In the genomic region with DNA sequence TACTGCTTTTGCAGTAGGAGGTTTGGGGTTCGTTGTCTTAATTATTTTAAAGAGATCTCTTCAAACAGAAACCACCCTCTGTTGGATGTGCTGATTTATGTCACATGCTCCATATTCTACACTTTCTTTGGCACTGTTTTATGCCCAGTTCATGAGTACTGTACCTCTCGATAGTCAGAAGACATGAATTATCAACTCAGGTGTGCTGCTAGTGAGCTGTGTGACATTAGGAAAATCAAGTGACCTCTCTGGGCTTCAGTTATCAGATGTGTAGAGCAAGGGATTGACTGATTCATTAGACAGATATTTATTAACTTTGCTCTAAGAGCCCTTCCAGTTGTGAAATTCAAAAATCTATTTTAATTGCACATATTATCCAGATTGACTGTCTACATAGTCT, we compare ENCODE assay signal across 17 cellular contexts. TPM values are rescaled to one million over a fixed set of nuclear protein-coding genes. Genes with fewer than 3 reads are reported as not detected.
DNase-seq lines count a peak whose midpoint lies in the region; ATAC-seq and TF ChIP-seq lines count a peak whose summit lies in the region.
"Had no signal": no experiment of that assay in that cellular context is flagged by ENCODE, and none has a peak within 500 bp of the region (broad histone marks: within the 10 kb centered on the region; RNA-seq: fewer than 3 reads in every experiment).

No MANE protein-coding gene starts in this region.

- H3K27ac ChIP-seq in angular gyrus (ENCODE audit: low read depth, low read length) (peak overlapping the region; percentile 26), dorsolateral prefrontal cortex (peak overlapping the region in 51 of 59 donors; percentile 9 to 98 (median 63)), gastroesophageal sphincter (no peak overlapping the region)
- H3K27ac ChIP-seq: C4-2B had no signal

- no peaks in the 10 kb centered on the region for H3K9me3 Mint-ChIP-seq in Caco-2 (ENCODE audit: unreplicated experiment)
- no peaks in the 10 kb centered on the region for H3K9me3 Mint-ChIP-seq in nephron
- H3K9me3 Mint-ChIP-seq: CD4-positive, alpha-beta T cell; HFFc6 had no signal

- H3K4me3 ChIP-seq in Caco-2 (ENCODE audit: low read depth, low read length) (no peak overlapping the region), dorsolateral prefrontal cortex (no peak overlapping the region), gastroesophageal sphincter (no peak overlapping the region)

- H3K9me3 ChIP-seq in Caco-2, result no peaks in the 10 kb centered on the region
- H3K9me3 ChIP-seq in gastroesophageal sphincter, result no peaks in the 10 kb centered on the region

- 63 to 73% methylated on average over 2 of the region's 2 CpGs for WGBS in gastroesophageal sphincter (ENCODE audit: low coverage in 1 of 2), 2 donors

- H3K27me3 ChIP-seq in Caco-2 (replicated peaks; ENCODE audit: control insufficient read depth, insufficient read depth, low read length) (no peaks in the 10 kb centered on the region), dorsolateral prefrontal cortex (no peaks in the 10 kb centered on the region), gastroesophageal sphincter (no peaks in the 10 kb centered on the region)

- no peak for TF ChIP-seq EP300 in gastroesophageal sphincter (IDR thresholded peaks at IDR 0.05)

- intact Hi-C loops in Caco-2 (cut with micrococcal nuclease; ENCODE audit: unreplicated experiment), result no loop called here
- intact Hi-C loops in dorsolateral prefrontal cortex (cut with DNase I), result loop anchor here (5.0 to 10.0 kb wide), 4 partner anchors 168 to 369 kb away; a partner anchor contains a TSS

- CTCF ChIA-PET in Caco-2 (lab: Charles Lee), result no interaction called here

- H3K4me1 Mint-ChIP-seq in Caco-2 (ENCODE audit: low read depth, unreplicated experiment), result peaks cover 2% of the 10 kb centered on the region
- peaks cover 10% of the 10 kb centered on the region for H3K4me1 Mint-ChIP-seq in nephron

- H3K4me1 ChIP-seq in Caco-2 (peaks cover 3% of the 10 kb centered on the region), gastroesophageal sphincter (peaks cover 0 to 24% (median 13%) of the 10 kb centered on the region in 3 donors)

- POLR2A ChIA-PET in Caco-2 (lab: Charles Lee), result no interaction called here

- no peak for DNase-seq in Caco-2
- no peak for DNase-seq in dorsolateral prefrontal cortex
- DNase-seq in cerebellar cortex (ENCODE audit: low spot score), result no peak
- DNase-seq in activated CD4-positive, alpha-beta T cell treated with anti-CD3 and anti-CD28 coated beads, Interleukin-2, amount 50 U/mL, for 4 hours, result no peak
- DNase-seq: ACHN; Calu3; CD4-positive, alpha-beta T cell; DMS79 treated with DMSO at 0.1 percent for 48 hours; GF-D8; GOT3; H7; HFFc6 had no signal

- TF ChIP-seq POLR2A in gastroesophageal sphincter (IDR thresholded peaks at IDR 0.05), result no peak

- no peak for ATAC-seq in gastroesophageal sphincter
- ATAC-seq: HCT116 had no signal

- no peak for TF ChIP-seq CTCF in Caco-2 (IDR thresholded peaks at IDR 0.05; ENCODE audit: insufficient read depth in 1 of 2, low read depth in 1 of 2, low read length in 1 of 2, severe bottlenecking in 1 of 2, unreplicated experiment in 1 of 2)
- no peak for TF ChIP-seq CTCF in dorsolateral prefrontal cortex (IDR thresholded peaks at IDR 0.05 in 54 of 56, conservative IDR thresholded peaks at IDR 0.05 in 2 of 56; ENCODE audit: low read depth in 1 of 56, partially characterized antibody in 56 of 56)
- TF ChIP-seq CTCF in nephron (IDR thresholded peaks at IDR 0.05; ENCODE audit: unreplicated experiment in 3 of 3), result no peak
- TF ChIP-seq CTCF in gastroesophageal sphincter (IDR thresholded peaks at IDR 0.05), result no peak

- H3K36me3 ChIP-seq in Caco-2 (ENCODE audit: control insufficient read depth, insufficient read depth, low read length) (peaks cover 1% of the 10 kb centered on the region; the same call in 1 of the 2 replicates), gastroesophageal sphincter (peaks cover 0 to 4% of the 10 kb centered on the region in 2 donors)

- H3K36me3 Mint-ChIP-seq in Caco-2 (ENCODE audit: insufficient read depth, unreplicated experiment), result peaks cover 30% of the 10 kb centered on the region
- H3K36me3 Mint-ChIP-seq in nephron (ENCODE audit: low read depth), result peaks cover 6% of the 10 kb centered on the region

- H3K27ac Mint-ChIP-seq in Caco-2 (ENCODE audit: unreplicated experiment) (no peak overlapping the region), nephron (no peak overlapping the region)
- H3K27ac Mint-ChIP-seq: CD4-positive, alpha-beta T cell; HFFc6 had no signal

- H3K4me3 Mint-ChIP-seq in Caco-2 (ENCODE audit: unreplicated experiment) (peak overlapping the region; percentile 14), nephron (peak overlapping the region in 2 of 3 experiments; percentile 24 to 53)

- H3K27me3 Mint-ChIP-seq in Caco-2 (ENCODE audit: insufficient read depth, unreplicated experiment) (no peaks in the 10 kb centered on the region), nephron (ENCODE audit: low read depth) (no peaks in the 10 kb centered on the region)
- H3K27me3 Mint-ChIP-seq: CD4-positive, alpha-beta T cell had no signal

- BruUV-seq in Caco-2 (replicated peaks; lab: Mats Ljungman, UMichigan), result no TSS peak

RNA-seq across cellular contexts. Expression of a gene that starts 2.1 kb away (rescaled TPM):
- total RNA-seq in Caco-2 (2022) (42.3 and 48.7 TPM in 2 replicates), dorsolateral prefrontal cortex (10 to 100 TPM; 28.7 to 55.3 (median 41.8) TPM), gastroesophageal sphincter (10 to 100 TPM; 37.4 to 69.6 (median 45.2) TPM)

Comparison
In these comparisons a context has a peak if more than half of its experiments do, and no peak if none do; other contexts are left out.
1. H3K27ac ChIP-seq: peak in angular gyrus (single experiment) and dorsolateral prefrontal cortex (51 of 59); none in gastroesophageal sphincter (0 of 4).